Comparison of ENCODE assay signal across 11 cellular contexts in genomic region chr19:38977445-38978314, GRCh38. TPM values are rescaled to one million over a fixed set of nuclear protein-coding genes. Genes with fewer than 3 reads are reported as not detected.
DNase-seq lines count a peak whose midpoint lies in the region; ATAC-seq, FAIRE-seq and TF ChIP-seq lines count a peak whose summit lies in the region.
"Had no signal": no experiment of that assay in that cellular context is flagged by ENCODE, and none has a peak within 500 bp of the region (broad histone marks: within the 10 kb centered on the region; RNA-seq: fewer than 3 reads in every experiment).

No MANE protein-coding gene starts in this region.

- H3K4me2 ChIP-seq in GM12878 (ENCODE audit: control insufficient read depth, insufficient read depth), result peak overlapping the region; percentile 11

- H3K9me3 Mint-ChIP-seq in activated naive CD4-positive, alpha-beta T cell treated with anti-CD3 and anti-CD28 coated beads for 36 hours, result peaks cover 5% of the 10 kb centered on the region
- H3K9me3 Mint-ChIP-seq in activated naive CD4-positive, alpha-beta T cell treated with anti-CD3 and anti-CD28 coated beads, Interleukin-2, amount 10 ng/mL, durations not matched to agents 7 days and 5 days, result peaks cover 4% of the 10 kb centered on the region
- H3K9me3 Mint-ChIP-seq in stimulated activated naive B cell treated with anti-CD40 and anti-IgM and Interleukin-4, amounts not matched to agents 10 μg/mL and 1 μg/mL and 100 μg/mL, for 72 hours, result peaks cover 6 to 9% of the 10 kb centered on the region in 2 donors
- H3K9me3 Mint-ChIP-seq: activated naive CD4-positive, alpha-beta T cell treated with anti-CD3 and anti-CD28 coated beads, Interleukin-2, amount 50 U/mL, for 24 hours had no signal

- H4K20me1 ChIP-seq in GM12878 (ENCODE audit: control insufficient read depth, insufficient read depth), result no peaks in the 10 kb centered on the region

- peak; percentile 76 for DNase-seq in activated naive CD4-positive, alpha-beta T cell treated with anti-CD3 and anti-CD28 coated beads for 36 hours
- no peak for DNase-seq in activated naive CD4-positive, alpha-beta T cell treated with anti-CD3 and anti-CD28 coated beads, Interleukin-2, amount 10 ng/mL, durations not matched to agents 7 days and 5 days
- peak; percentile 80 for DNase-seq in GM12878 (ENCODE audit: low read depth, low spot score)
- DNase-seq in stimulated activated naive B cell treated with anti-CD40 and anti-IgM and Interleukin-4, amounts not matched to agents 10 μg/mL and 1 μg/mL and 100 μg/mL, for 72 hours, result peak; percentile 23
- no peak for DNase-seq in germinal center (ENCODE audit: low spot score)
- DNase-seq in upper lobe of right lung, result no peak
- DNase-seq: AML-193, left colon had no signal

- peaks cover 20% of the 10 kb centered on the region for H3K4me1 Mint-ChIP-seq in activated naive CD4-positive, alpha-beta T cell treated with anti-CD3 and anti-CD28 coated beads for 36 hours (ENCODE audit: low read depth)
- H3K4me1 Mint-ChIP-seq in activated naive CD4-positive, alpha-beta T cell treated with anti-CD3 and anti-CD28 coated beads, Interleukin-2, amount 10 ng/mL, durations not matched to agents 7 days and 5 days, result peaks cover 11% of the 10 kb centered on the region
- peaks cover 8 to 10% of the 10 kb centered on the region in 2 donors for H3K4me1 Mint-ChIP-seq in stimulated activated naive B cell treated with anti-CD40 and anti-IgM and Interleukin-4, amounts not matched to agents 10 μg/mL and 1 μg/mL and 100 μg/mL, for 72 hours

- CTCF ChIA-PET in activated naive CD4-positive, alpha-beta T cell treated with anti-CD3 and anti-CD28 coated beads for 36 hours (lab: Charles Lee), result interaction anchor here (0.6 to 1.3 kb wide), 4 partner anchors 16 to 160 kb away, joined by 3 to 5 read pairs (median 4); no protein-coding TSS in a partner anchor
- CTCF ChIA-PET in activated naive CD4-positive, alpha-beta T cell treated with anti-CD3 and anti-CD28 coated beads, Interleukin-2, amount 10 ng/mL, durations not matched to agents 7 days and 5 days (lab: Charles Lee), result interaction anchor here (2.2 kb wide), 1 partner anchor 15 kb away, joined by 8 read pairs; no protein-coding TSS in a partner anchor
- CTCF ChIA-PET in GM12878 (lab: Yijun Ruan, JAX), result interaction anchor here (0.6 to 4.0 kb wide), 24 partner anchors 10 to 1458 kb away, joined by 3 to 28 read pairs (median 4); partner anchors contain the start of genes MRPS12 and SARS2

- intact Hi-C loops in activated naive CD4-positive, alpha-beta T cell treated with anti-CD3 and anti-CD28 coated beads for 36 hours (cut with micrococcal nuclease), result loop anchor here (1.0 kb wide), 1 partner anchor 15 kb away; no protein-coding TSS in a partner anchor
- intact Hi-C loops in GM12878 (cut with micrococcal nuclease; ENCODE audit: unreplicated experiment), result loop anchor here (1.0 to 10.0 kb wide), 3 partner anchors 29 to 427 kb away; partner anchors contain the start of gene ZFP36
- intact Hi-C loops in upper lobe of right lung (cut with DNase I), result no loop called here

- TF ChIP-seq RAD21 in GM12878 (IDR thresholded peaks at IDR 0.05; ENCODE audit: insufficient read depth, low read depth, low read length), result peak; percentile 29

- H3K36me3 Mint-ChIP-seq in activated naive CD4-positive, alpha-beta T cell treated with anti-CD3 and anti-CD28 coated beads for 36 hours (ENCODE audit: low read depth), result no peaks in the 10 kb centered on the region
- H3K36me3 Mint-ChIP-seq in activated naive CD4-positive, alpha-beta T cell treated with anti-CD3 and anti-CD28 coated beads, Interleukin-2, amount 10 ng/mL, durations not matched to agents 7 days and 5 days, result no peaks in the 10 kb centered on the region
- H3K36me3 Mint-ChIP-seq in stimulated activated naive B cell treated with anti-CD40 and anti-IgM and Interleukin-4, amounts not matched to agents 10 μg/mL and 1 μg/mL and 100 μg/mL, for 72 hours, result peaks cover 3 to 5% of the 10 kb centered on the region in 2 donors

- in situ Hi-C loops in GM12878 (cut with MboI), result no loop called here

- RAD21 ChIA-PET in GM12878 (lab: Charles Lee; ENCODE audit: unreplicated experiment), result interaction anchor here (0.6 to 3.9 kb wide), 7 partner anchors 9 to 176 kb away, joined by 3 to 27 read pairs (median 4); partner anchors contain the start of gene FBXO27

- POLR2A ChIA-PET in GM12878 (lab: Charles Lee), result interaction anchor here (0.6 to 2.6 kb wide), 8 partner anchors 11 to 53 kb away, joined by 3 to 15 read pairs (median 4); no protein-coding TSS in a partner anchor

- FAIRE-seq in GM12878 (lab: Jason Lieb, UNC), result peak; percentile 99

- no peak overlapping the region for H3K4me3 ChIP-seq in GM12878
- H3K4me3 ChIP-seq in upper lobe of right lung, result no peak overlapping the region

- TF ChIP-seq POLR2A in GM12878 (IDR thresholded peaks at IDR 0.05; ENCODE audit: low read depth, low read length), result no peak

- H3K27ac ChIP-seq in GM12878 (ENCODE audit: control insufficient read depth, insufficient read depth) (peak overlapping the region; percentile 78), upper lobe of right lung (no peak overlapping the region)

- H3K27ac Mint-ChIP-seq in activated naive CD4-positive, alpha-beta T cell treated with anti-CD3 and anti-CD28 coated beads for 36 hours, result no peak overlapping the region
- no peak overlapping the region for H3K27ac Mint-ChIP-seq in activated naive CD4-positive, alpha-beta T cell treated with anti-CD3 and anti-CD28 coated beads, Interleukin-2, amount 10 ng/mL, durations not matched to agents 7 days and 5 days
- no peak overlapping the region for H3K27ac Mint-ChIP-seq in stimulated activated naive B cell treated with anti-CD40 and anti-IgM and Interleukin-4, amounts not matched to agents 10 μg/mL and 1 μg/mL and 100 μg/mL, for 72 hours
- H3K27ac Mint-ChIP-seq: activated naive CD4-positive, alpha-beta T cell treated with anti-CD3 and anti-CD28 coated beads, Interleukin-2, amount 50 U/mL, for 24 hours had no signal

- H3K9ac ChIP-seq in GM12878 (ENCODE audit: control insufficient read depth, insufficient read depth, low read length), result no peak overlapping the region; the same call in 1 of the 2 replicates

- TF ChIP-seq CTCF in GM12878 (IDR thresholded peaks at IDR 0.05 in 2 of 3, conservative IDR thresholded peaks at IDR 0.05 in 1 of 3; ENCODE audit: control insufficient read depth in 2 of 3, extremely low read depth in 1 of 3, insufficient read depth in 1 of 3, low read depth in 3 of 3, low read length in 3 of 3) (no peak), upper lobe of right lung (IDR thresholded peaks at IDR 0.05) (no peak)

- peaks cover 2% of the 10 kb centered on the region; the same call in 2 of the 3 replicates for H3K9me3 ChIP-seq in GM12878 (replicated peaks; ENCODE audit: control insufficient read depth, insufficient read depth, low read length)
- H3K9me3 ChIP-seq in upper lobe of right lung, result no peaks in the 10 kb centered on the region

- peak; percentile 53 for ATAC-seq in HG03354 (IDR thresholded peaks at IDR 0.05; ENCODE audit: poor library complexity, severe bottlenecking, unreplicated experiment)
- peak; percentile 93 for ATAC-seq in GM12878
- ATAC-seq in stimulated activated naive B cell treated with anti-CD40 and anti-IgM and Interleukin-4, amounts not matched to agents 10 μg/mL and 1 μg/mL and 100 μg/mL, for 72 hours (replicated peaks), result peak; percentile 74 to 94
- no peak for ATAC-seq in upper lobe of right lung
- ATAC-seq in HG02763 (IDR thresholded peaks at IDR 0.05; ENCODE audit: unreplicated experiment), result no peak
- ATAC-seq: left colon had no signal

- peak; percentile 35 to 40; a peak in 1 of 4 replicates for TF ChIP-seq EP300 in GM12878 (IDR thresholded peaks at IDR 0.05; ENCODE audit: borderline replicate concordance in 1 of 2, control insufficient read depth in 1 of 2, low read depth in 2 of 2, low read length in 2 of 2)

- BruUV-seq in GM12878 (replicated peaks; lab: Mats Ljungman, UMichigan), result no TSS peak

- SMC1A ChIA-PET in GM12878 (lab: Charles Lee; ENCODE audit: uncharacterized antibody, unreplicated experiment), result interaction anchor here (0.6 to 4.2 kb wide), 13 partner anchors 10 to 555 kb away, joined by 3 to 20 read pairs (median 6); no protein-coding TSS in a partner anchor

- peaks cover 0 to 3% of the 10 kb centered on the region in 2 experiments; a peak in 2 of 4 replicates for H3K27me3 ChIP-seq in GM12878 (replicated peaks in 1 of 2; ENCODE audit: control insufficient read depth in 2 of 2, insufficient read depth in 2 of 2, low read length in 1 of 2)
- no peaks in the 10 kb centered on the region for H3K27me3 ChIP-seq in upper lobe of right lung

- no peaks in the 10 kb centered on the region for H3K36me3 ChIP-seq in GM12878 (ENCODE audit: control insufficient read depth in 2 of 2, insufficient read depth in 2 of 2, low read length in 1 of 2)
- no peaks in the 10 kb centered on the region for H3K36me3 ChIP-seq in upper lobe of right lung

- H3K27me3 Mint-ChIP-seq in activated naive CD4-positive, alpha-beta T cell treated with anti-CD3 and anti-CD28 coated beads for 36 hours (ENCODE audit: low read depth), result peaks cover 23% of the 10 kb centered on the region
- peaks cover 43% of the 10 kb centered on the region for H3K27me3 Mint-ChIP-seq in activated naive CD4-positive, alpha-beta T cell treated with anti-CD3 and anti-CD28 coated beads, Interleukin-2, amount 10 ng/mL, durations not matched to agents 7 days and 5 days
- H3K27me3 Mint-ChIP-seq in stimulated activated naive B cell treated with anti-CD40 and anti-IgM and Interleukin-4, amounts not matched to agents 10 μg/mL and 1 μg/mL and 100 μg/mL, for 72 hours, result peaks cover 45 to 52% of the 10 kb centered on the region in 2 donors

- H3K4me1 ChIP-seq in GM12878 (ENCODE audit: control insufficient read depth, insufficient read depth, low read length) (peaks cover 21% of the 10 kb centered on the region), upper lobe of right lung (peaks cover 3% of the 10 kb centered on the region)

- 13% methylated on average over 15 of the region's 15 CpGs for WGBS in GM12878 (ENCODE audit: insufficient coverage, insufficient replicate concordance, low lambda C conversion rate, missing lambda C conversion rate)

- no peak overlapping the region; the same call in 1 of the 2 replicates for H2AFZ ChIP-seq in GM12878 (ENCODE audit: control insufficient read depth, low read depth, low read length)

- no peak overlapping the region for H3K4me3 Mint-ChIP-seq in activated naive CD4-positive, alpha-beta T cell treated with anti-CD3 and anti-CD28 coated beads for 36 hours
- H3K4me3 Mint-ChIP-seq in activated naive CD4-positive, alpha-beta T cell treated with anti-CD3 and anti-CD28 coated beads, Interleukin-2, amount 10 ng/mL, durations not matched to agents 7 days and 5 days, result no peak overlapping the region
- no peak overlapping the region for H3K4me3 Mint-ChIP-seq in stimulated activated naive B cell treated with anti-CD40 and anti-IgM and Interleukin-4, amounts not matched to agents 10 μg/mL and 1 μg/mL and 100 μg/mL, for 72 hours
- H3K4me3 Mint-ChIP-seq: activated naive CD4-positive, alpha-beta T cell treated with anti-CD3 and anti-CD28 coated beads, Interleukin-2, amount 50 U/mL, for 24 hours had no signal

- no peaks in the 10 kb centered on the region for H3K79me2 ChIP-seq in GM12878 (ENCODE audit: control insufficient read depth, insufficient read depth, low read length)

RNA-seq across cellular contexts. Expression of gene FBXO17, which starts 2.1 kb away (rescaled TPM):
- total RNA-seq in activated naive CD4-positive, alpha-beta T cell treated with anti-CD3 and anti-CD28 coated beads for 36 hours, result under 1 TPM in 1 of 2 experiments, not detected in 1; 0.07 TPM
- 4.4 and 5.4 TPM in 2 replicates for total RNA-seq in GM12878 (2013; cell fraction: nucleolus; rRNA removed)
- total RNA-seq in GM12878 (2014; rRNA removed), result 7.2 and 10.6 TPM in 2 replicates
- 5.5 and 5.6 TPM in 2 replicates for total RNA-seq in GM12878 (2014; rRNA removed; fragmentation: Illumina TruSeq; extraction: Trizol)
- total RNA-seq in GM12878 (2021), result 8.7 and 11.1 TPM in 2 replicates
- polyA plus RNA-seq in GM12878 (2011; ENCODE audit: low read depth), result 0.30 TPM
- 6.5 and 7.2 TPM in 2 replicates for polyA plus RNA-seq in GM12878 (2011; rRNA removed)
- 8.3 and 9.4 TPM in 2 replicates for polyA plus RNA-seq in GM12878 (2011; cell fraction: cytosol; rRNA removed)
- polyA plus RNA-seq in GM12878 (2011; cell fraction: nucleus; rRNA removed), result 13.6 and 17.8 TPM in 2 replicates
- polyA plus RNA-seq in GM12878 (2012), result 0.55 and 0.63 TPM in 2 replicates
- 5.1 and 6.0 TPM in 2 replicates for polyA plus RNA-seq in GM12878 (2014; fragmentation: Illumina TruSeq; extraction: Trizol)
- polyA plus RNA-seq in GM12878 (2014; fragmentation: Nextera tagmentation; extraction: Ambion mirVana), result 1 to 10 TPM; 2.2 to 2.4 TPM
- polyA plus RNA-seq in GM12878 (2014; rRNA removed), result 8.9 and 11.6 TPM in 2 replicates
- 1 to 10 TPM; 3.6 to 4.0 TPM for polyA plus RNA-seq in GM12878 (2016; fragmentation: Nextera tagmentation; extraction: Ambion mirVana)
- polyA minus RNA-seq in GM12878 (2011; rRNA and poly(A)+ RNA removed), result 3.0 and 5.8 TPM in 2 replicates
- 2.7 and 3.2 TPM in 2 replicates for polyA minus RNA-seq in GM12878 (2011; cell fraction: cytosol; rRNA and poly(A)+ RNA removed)
- 2.1 and 5.2 TPM in 2 replicates for polyA minus RNA-seq in GM12878 (2011; cell fraction: nucleus; rRNA and poly(A)+ RNA removed)
- 13.3 TPM for total RNA-seq in upper lobe of right lung

RNA-seq across cellular contexts. Expression of gene MRPS12, which starts 46.9 kb away (rescaled TPM):
- 10 to 100 TPM; 49.0 to 56.0 TPM for total RNA-seq in activated naive CD4-positive, alpha-beta T cell treated with anti-CD3 and anti-CD28 coated beads for 36 hours
- 21.5 and 25.4 TPM in 2 replicates for total RNA-seq in GM12878 (2013; cell fraction: nucleolus; rRNA removed)
- total RNA-seq in GM12878 (2014; rRNA removed), result 120 and 149 TPM in 2 replicates
- total RNA-seq in GM12878 (2014; rRNA removed; fragmentation: Illumina TruSeq; extraction: Trizol), result 38.1 and 41.8 TPM in 2 replicates
- 101 and 112 TPM in 2 replicates for total RNA-seq in GM12878 (2021)
- 21.9 TPM for polyA plus RNA-seq in GM12878 (2011; ENCODE audit: low read depth)
- polyA plus RNA-seq in GM12878 (2011; rRNA removed), result 19.4 and 42.6 TPM in 2 replicates
- 83.1 and 137 TPM in 2 replicates for polyA plus RNA-seq in GM12878 (2011; cell fraction: cytosol; rRNA removed)
- polyA plus RNA-seq in GM12878 (2011; cell fraction: nucleus; rRNA removed), result 78.3 and 81.7 TPM in 2 replicates
- 53.3 and 53.6 TPM in 2 replicates for polyA plus RNA-seq in GM12878 (2012)
- polyA plus RNA-seq in GM12878 (2014; fragmentation: Illumina TruSeq; extraction: Trizol), result 6.0 and 22.8 TPM in 2 replicates
- polyA plus RNA-seq in GM12878 (2014; fragmentation: Nextera tagmentation; extraction: Ambion mirVana), result 10 to 100 TPM in 1 of 2 experiments, 1 to 10 TPM in 1; 7.3 to 39.6 TPM
- polyA plus RNA-seq in GM12878 (2014; rRNA removed), result 148 and 171 TPM in 2 replicates
- polyA plus RNA-seq in GM12878 (2016; fragmentation: Nextera tagmentation; extraction: Ambion mirVana), result 100 to 1,000 TPM; 178 to 205 TPM
- polyA minus RNA-seq in GM12878 (2011; rRNA and poly(A)+ RNA removed), result 22.2 and 47.5 TPM in 2 replicates
- 24.0 and 27.7 TPM in 2 replicates for polyA minus RNA-seq in GM12878 (2011; cell fraction: cytosol; rRNA and poly(A)+ RNA removed)
- polyA minus RNA-seq in GM12878 (2011; cell fraction: nucleus; rRNA and poly(A)+ RNA removed), result 21.3 and 34.3 TPM in 2 replicates
- 28.8 TPM for total RNA-seq in upper lobe of right lung

RNA-seq across cellular contexts. Expression of gene SARS2, which starts 47.1 kb away (rescaled TPM):
- total RNA-seq in activated naive CD4-positive, alpha-beta T cell treated with anti-CD3 and anti-CD28 coated beads for 36 hours, result 10 to 100 TPM; 43.6 to 52.6 TPM
- 36.5 and 40.6 TPM in 2 replicates for total RNA-seq in GM12878 (2013; cell fraction: nucleolus; rRNA removed)
- total RNA-seq in GM12878 (2014; rRNA removed) (33.7 and 34.1 TPM in 2 replicates), GM12878 (2014; rRNA removed; fragmentation: Illumina TruSeq; extraction: Trizol) (18.5 and 21.4 TPM in 2 replicates), GM12878 (2021) (35.9 and 38.2 TPM in 2 replicates), upper lobe of right lung (21.6 TPM)
- 15.0 TPM for polyA plus RNA-seq in GM12878 (2011; ENCODE audit: low read depth)
- polyA plus RNA-seq in GM12878 (2011; rRNA removed) (9.1 and 20.9 TPM in 2 replicates), GM12878 (2014; fragmentation: Illumina TruSeq; extraction: Trizol) (7.3 and 19.0 TPM in 2 replicates), GM12878 (2014; fragmentation: Nextera tagmentation; extraction: Ambion mirVana) (1 to 10 TPM; 2.6 to 7.8 TPM), GM12878 (2014; rRNA removed) (50.3 and 77.8 TPM in 2 replicates), GM12878 (2016; fragmentation: Nextera tagmentation; extraction: Ambion mirVana) (10 to 100 TPM; 35.8 to 42.7 TPM)
- 24.2 and 40.9 TPM in 2 replicates for polyA plus RNA-seq in GM12878 (2011; cell fraction: cytosol; rRNA removed)
- polyA plus RNA-seq in GM12878 (2011; cell fraction: nucleus; rRNA removed), result 148 and 173 TPM in 2 replicates
- 23.8 and 28.3 TPM in 2 replicates for polyA plus RNA-seq in GM12878 (2012)
- 11.6 and 33.9 TPM in 2 replicates for polyA minus RNA-seq in GM12878 (2011; rRNA and poly(A)+ RNA removed)
- polyA minus RNA-seq in GM12878 (2011; cell fraction: cytosol; rRNA and poly(A)+ RNA removed), result 16.7 and 21.9 TPM in 2 replicates
- 18.9 and 29.1 TPM in 2 replicates for polyA minus RNA-seq in GM12878 (2011; cell fraction: nucleus; rRNA and poly(A)+ RNA removed)

RNA-seq across cellular contexts. Expression of gene FBXO27, which starts 54.7 kb away (rescaled TPM):
- 1 to 10 TPM; 1.0 to 1.8 TPM for total RNA-seq in activated naive CD4-positive, alpha-beta T cell treated with anti-CD3 and anti-CD28 coated beads for 36 hours
- total RNA-seq in GM12878 (2013; cell fraction: nucleolus; rRNA removed), result 3.4 and 5.7 TPM in 2 replicates
- total RNA-seq in GM12878 (2014; rRNA removed), result 5.8 and 6.7 TPM in 2 replicates
- 9.5 and 12.2 TPM in 2 replicates for total RNA-seq in GM12878 (2014; rRNA removed; fragmentation: Illumina TruSeq; extraction: Trizol)
- 10.7 and 10.8 TPM in 2 replicates for total RNA-seq in GM12878 (2021)
- polyA plus RNA-seq in GM12878 (2011; ENCODE audit: low read depth), result 0.41 TPM
- polyA plus RNA-seq in GM12878 (2011; rRNA removed), result 6.7 and 6.9 TPM in 2 replicates
- 9.5 and 12.5 TPM in 2 replicates for polyA plus RNA-seq in GM12878 (2011; cell fraction: cytosol; rRNA removed)
- polyA plus RNA-seq in GM12878 (2011; cell fraction: nucleus; rRNA removed), result 6.7 and 7.1 TPM in 2 replicates
- polyA plus RNA-seq in GM12878 (2012), result 1.2 and 1.6 TPM in 2 replicates
- 9.0 and 11.3 TPM in 2 replicates for polyA plus RNA-seq in GM12878 (2014; fragmentation: Illumina TruSeq; extraction: Trizol)
- 1 to 10 TPM; 3.1 to 3.4 TPM for polyA plus RNA-seq in GM12878 (2014; fragmentation: Nextera tagmentation; extraction: Ambion mirVana)
- polyA plus RNA-seq in GM12878 (2014; rRNA removed), result 13.3 and 15.4 TPM in 2 replicates
- 1 to 10 TPM; 5.8 to 7.3 TPM for polyA plus RNA-seq in GM12878 (2016; fragmentation: Nextera tagmentation; extraction: Ambion mirVana)
- 8.7 and 15.4 TPM in 2 replicates for polyA minus RNA-seq in GM12878 (2011; rRNA and poly(A)+ RNA removed)
- 0.80 and 1.6 TPM in 2 replicates for polyA minus RNA-seq in GM12878 (2011; cell fraction: cytosol; rRNA and poly(A)+ RNA removed)
- 1.8 and 6.4 TPM in 2 replicates for polyA minus RNA-seq in GM12878 (2011; cell fraction: nucleus; rRNA and poly(A)+ RNA removed)
- total RNA-seq in upper lobe of right lung, result 7.6 TPM

Comparison
In these comparisons a context has a peak if more than half of its experiments do, and no peak if none do; other contexts are left out.
1. DNase-seq: peak in activated naive CD4-positive, alpha-beta T cell treated with anti-CD3 and anti-CD28 coated beads for 36 hours (single experiment), GM12878 (single experiment) and stimulated activated naive B cell treated with anti-CD40 and anti-IgM and Interleukin-4, amounts not matched to agents 10 μg/mL and 1 μg/mL and 100 μg/mL, for 72 hours (single experiment); none in activated naive CD4-positive, alpha-beta T cell treated with anti-CD3 and anti-CD28 coated beads, Interleukin-2, amount 10 ng/mL, durations not matched to agents 7 days and 5 days (single experiment), germinal center (single experiment) and upper lobe of right lung (single experiment).
2. ATAC-seq: peak in HG03354 (single experiment), GM12878 (single experiment) and stimulated activated naive B cell treated with anti-CD40 and anti-IgM and Interleukin-4, amounts not matched to agents 10 μg/mL and 1 μg/mL and 100 μg/mL, for 72 hours (2 of 2); none in upper lobe of right lung (single experiment) and HG02763 (single experiment).
3. RNA of gene FBXO17, which starts 2.1 kb away (total RNA-seq): 13.3 TPM in upper lobe of right lung (single experiment) and 4.4 to 11.1 TPM in GM12878; 0.07 TPM in activated naive CD4-positive, alpha-beta T cell treated with anti-CD3 and anti-CD28 coated beads for 36 hours; every median in the first group is over 4 times any median in the second.